ENCODE assay signal across 20 cellular contexts in the genomic region with DNA sequence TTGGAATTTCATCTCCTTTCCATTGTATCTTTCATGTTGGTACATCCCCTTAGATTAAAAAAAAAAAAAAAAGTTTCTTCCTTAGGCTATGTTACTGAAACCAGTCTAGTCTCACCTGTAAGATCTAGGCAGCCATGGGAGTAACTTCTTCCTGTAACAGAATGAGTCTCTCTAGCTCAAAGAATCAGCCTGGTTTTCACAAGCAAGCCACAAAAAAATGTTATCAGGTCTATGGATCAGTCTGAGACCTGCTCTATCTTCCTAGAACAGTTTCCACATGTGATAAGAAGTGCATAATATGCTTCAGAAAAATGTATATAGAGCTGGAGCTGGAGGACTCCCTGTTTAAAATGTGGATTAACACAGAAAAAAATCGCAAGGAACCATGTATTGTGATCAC. TPM values are rescaled to one million over a fixed set of nuclear protein-coding genes. Genes with fewer than 3 reads are reported as not detected.
DNase-seq lines count a peak whose midpoint lies in the region; ATAC-seq and TF ChIP-seq lines count a peak whose summit lies in the region.
"Had no signal": no experiment of that assay in that cellular context is flagged by ENCODE, and none has a peak within 500 bp of the region (broad histone marks: within the 10 kb centered on the region; RNA-seq: fewer than 3 reads in every experiment).

No MANE protein-coding gene starts in this region.

- POLR2A ChIA-PET in activated CD4-positive, alpha-beta memory T cell treated with anti-CD3 and anti-CD28 coated beads, Interleukin-2, amount 10 ng/mL, durations not matched to agents 7 days and 5 days (lab: Charles Lee): interaction anchor here (0.7 to 5.5 kb wide), 6 partner anchors 13 to 55 kb away, joined by 4 to 46 read pairs (median 9); partner anchors contain the start of gene ARRDC3
- POLR2A ChIA-PET in activated CD4-positive, alpha-beta memory T cell treated with anti-CD3 and anti-CD28 coated beads for 36 hours (lab: Charles Lee): interaction anchor here (0.6 to 0.7 kb wide), 2 partner anchors 32 to 54 kb away, joined by 5 to 6 read pairs; no protein-coding TSS in a partner anchor

- no peaks in the 10 kb centered on the region for H3K36me3 ChIP-seq in Loucy (ENCODE audit: insufficient read depth, low read length)
- H3K36me3 ChIP-seq: adrenal gland; BLaER1 treated with 17β-estradiol and CSF1 and Interleukin-3, amounts not matched to agents 10 nM and 100 nM; heart right ventricle had no signal

- no peak overlapping the region for H3K4me3 Mint-ChIP-seq in activated CD4-positive, alpha-beta memory T cell treated with anti-CD3 and anti-CD28 coated beads, Interleukin-2, amount 10 ng/mL, durations not matched to agents 7 days and 5 days
- H3K4me3 Mint-ChIP-seq in activated CD4-positive, alpha-beta memory T cell treated with anti-CD3 and anti-CD28 coated beads for 36 hours: no peak overlapping the region
- no peak overlapping the region for H3K4me3 Mint-ChIP-seq in stimulated activated naive CD8-positive, alpha-beta T cell treated with anti-CD3 and anti-CD28 coated beads, Interleukin-15, amount 100 ng/mL, for 72 hours

- no peaks in the 10 kb centered on the region for H3K9me3 ChIP-seq in Loucy (ENCODE audit: insufficient read depth, low read depth, low read length)
- H3K9me3 ChIP-seq: adrenal gland, heart right ventricle had no signal

- H3K27me3 Mint-ChIP-seq in activated CD4-positive, alpha-beta memory T cell treated with anti-CD3 and anti-CD28 coated beads, Interleukin-2, amount 10 ng/mL, durations not matched to agents 7 days and 5 days: peaks cover 4% of the 10 kb centered on the region
- H3K27me3 Mint-ChIP-seq in activated CD4-positive, alpha-beta memory T cell treated with anti-CD3 and anti-CD28 coated beads for 36 hours: no peaks in the 10 kb centered on the region
- no peaks in the 10 kb centered on the region for H3K27me3 Mint-ChIP-seq in stimulated activated naive CD8-positive, alpha-beta T cell treated with anti-CD3 and anti-CD28 coated beads, Interleukin-15, amount 100 ng/mL, for 72 hours

- CTCF ChIA-PET in activated CD4-positive, alpha-beta memory T cell treated with anti-CD3 and anti-CD28 coated beads, Interleukin-2, amount 10 ng/mL, durations not matched to agents 7 days and 5 days (lab: Charles Lee): interaction anchor here (0.6 to 1.1 kb wide), 6 partner anchors 10 to 52 kb away, joined by 3 to 7 read pairs (median 4); no protein-coding TSS in a partner anchor
- CTCF ChIA-PET in activated CD4-positive, alpha-beta memory T cell treated with anti-CD3 and anti-CD28 coated beads for 36 hours (lab: Charles Lee): interaction anchor here (0.7 to 1.8 kb wide), 6 partner anchors 15 to 110 kb away, joined by 3 to 5 read pairs (median 3); partner anchors contain the start of gene ARRDC3

- DNase-seq in activated CD4-positive, alpha-beta memory T cell treated with anti-CD3 and anti-CD28 coated beads, Interleukin-2, amount 10 ng/mL, durations not matched to agents 7 days and 5 days: peak; percentile 17
- no peak for DNase-seq in activated CD4-positive, alpha-beta memory T cell treated with anti-CD3 and anti-CD28 coated beads for 36 hours
- DNase-seq in erythroblast (lab: John Stamatoyannopoulos, UW) (peak; percentile 2 to 19), HuH-7.5 (ENCODE audit: low spot score) (no peak), NCI-H2029 (lab: John Stamatoyannopoulos, UW) (no peak)
- DNase-seq in stimulated activated naive CD8-positive, alpha-beta T cell treated with anti-CD3 and anti-CD28 coated beads, Interleukin-15, amount 100 ng/mL, for 72 hours: no peak
- DNase-seq: adrenal gland; heart right ventricle; KBM-7; NCI-H187; NCI-H226; NCI-H774; nucleus accumbens; SIG-M5; stimulated activated CD4-positive, alpha-beta T cell treated with anti-CD3 and anti-CD28 coated beads, Interleukin-12 subunit alpha, Interleukin-12 subunit beta, amount 100 ng/mL, for 4 hours had no signal

- ATAC-seq in stimulated activated naive CD8-positive, alpha-beta T cell treated with anti-CD3 and anti-CD28 coated beads, Interleukin-15, amount 100 ng/mL, for 72 hours: peak; percentile 54
- ATAC-seq in HG02973 (IDR thresholded peaks at IDR 0.05; ENCODE audit: unreplicated experiment): no peak
- ATAC-seq: heart right ventricle had no signal

- no peak overlapping the region for H3K4me3 ChIP-seq in Loucy (ENCODE audit: low read length, poor library complexity, severe bottlenecking)
- H3K4me3 ChIP-seq: adrenal gland; BLaER1 treated with 17β-estradiol and CSF1 and Interleukin-3, amounts not matched to agents 10 nM and 100 nM; heart right ventricle; lung had no signal

- no peak for TF ChIP-seq CTCF in Loucy (conservative IDR thresholded peaks at IDR 0.05; ENCODE audit: low read length)

- H3K27me3 ChIP-seq in Loucy (ENCODE audit: insufficient read depth, low read length, poor library complexity, severe bottlenecking): no peaks in the 10 kb centered on the region
- H3K27me3 ChIP-seq: adrenal gland; BLaER1 treated with 17β-estradiol and CSF1 and Interleukin-3, amounts not matched to agents 10 nM and 100 nM; heart right ventricle had no signal

- no peaks in the 10 kb centered on the region for H3K79me2 ChIP-seq in Loucy (ENCODE audit: insufficient read depth, low read length)

- intact Hi-C loops in activated CD4-positive, alpha-beta memory T cell treated with anti-CD3 and anti-CD28 coated beads for 36 hours (cut with micrococcal nuclease): loop anchor here (5.0 kb wide), 1 partner anchor 33 kb away; no protein-coding TSS in a partner anchor

- no peaks in the 10 kb centered on the region for H3K4me1 ChIP-seq in Loucy (ENCODE audit: insufficient read depth, low read length, poor library complexity, severe bottlenecking)
- H3K4me1 ChIP-seq: adrenal gland, heart right ventricle had no signal

- TF ChIP-seq POLR2A in erythroblast (IDR thresholded peaks at IDR 0.05; ENCODE audit: low read length): no peak

- no peaks in the 10 kb centered on the region for H3K9me3 Mint-ChIP-seq in activated CD4-positive, alpha-beta memory T cell treated with anti-CD3 and anti-CD28 coated beads, Interleukin-2, amount 10 ng/mL, durations not matched to agents 7 days and 5 days
- H3K9me3 Mint-ChIP-seq in activated CD4-positive, alpha-beta memory T cell treated with anti-CD3 and anti-CD28 coated beads for 36 hours: no peaks in the 10 kb centered on the region
- no peaks in the 10 kb centered on the region for H3K9me3 Mint-ChIP-seq in stimulated activated naive CD8-positive, alpha-beta T cell treated with anti-CD3 and anti-CD28 coated beads, Interleukin-15, amount 100 ng/mL, for 72 hours
- H3K9me3 Mint-ChIP-seq: activated T-helper 2 cell treated with anti-CD3 and anti-CD28 coated beads, Interferon-gamma antibody, Interleukin-2, Interleukin-4, amounts not matched to agents 10 μg/mL and 5 μg/mL and 100 μg/mL, durations not matched to agents 14 hours and 24 hours and 36 hours had no signal

- no peak overlapping the region for H3K9ac ChIP-seq in Loucy (ENCODE audit: low read depth, low read length, poor library complexity, severe bottlenecking)
- H3K9ac ChIP-seq: BLaER1 treated with 17β-estradiol and CSF1 and Interleukin-3, amounts not matched to agents 10 nM and 100 nM had no signal

- H3K4me2 ChIP-seq in Loucy (ENCODE audit: low read depth, low read length, poor library complexity, severe bottlenecking): no peak overlapping the region
- H3K4me2 ChIP-seq: BLaER1 treated with 17β-estradiol and CSF1 and Interleukin-3, amounts not matched to agents 10 nM and 100 nM had no signal

- no peaks in the 10 kb centered on the region for H3K36me3 Mint-ChIP-seq in activated CD4-positive, alpha-beta memory T cell treated with anti-CD3 and anti-CD28 coated beads, Interleukin-2, amount 10 ng/mL, durations not matched to agents 7 days and 5 days (ENCODE audit: low read depth)
- no peaks in the 10 kb centered on the region for H3K36me3 Mint-ChIP-seq in activated CD4-positive, alpha-beta memory T cell treated with anti-CD3 and anti-CD28 coated beads for 36 hours

- no peak overlapping the region for H3K27ac Mint-ChIP-seq in activated CD4-positive, alpha-beta memory T cell treated with anti-CD3 and anti-CD28 coated beads, Interleukin-2, amount 10 ng/mL, durations not matched to agents 7 days and 5 days
- no peak overlapping the region for H3K27ac Mint-ChIP-seq in activated CD4-positive, alpha-beta memory T cell treated with anti-CD3 and anti-CD28 coated beads for 36 hours
- H3K27ac Mint-ChIP-seq in stimulated activated naive CD8-positive, alpha-beta T cell treated with anti-CD3 and anti-CD28 coated beads, Interleukin-15, amount 100 ng/mL, for 72 hours: no peak overlapping the region
- H3K27ac Mint-ChIP-seq: activated T-helper 2 cell treated with anti-CD3 and anti-CD28 coated beads, Interferon-gamma antibody, Interleukin-2, Interleukin-4, amounts not matched to agents 10 μg/mL and 5 μg/mL and 100 μg/mL, durations not matched to agents 14 hours and 24 hours and 36 hours had no signal

- H2AFZ ChIP-seq in Loucy (ENCODE audit: low read length): peak overlapping the region; percentile 67; the same call in 1 of the 2 replicates

- H3F3A ChIP-seq in Loucy (ENCODE audit: low read depth): no peaks in the 10 kb centered on the region

- H3K4me1 Mint-ChIP-seq in activated CD4-positive, alpha-beta memory T cell treated with anti-CD3 and anti-CD28 coated beads, Interleukin-2, amount 10 ng/mL, durations not matched to agents 7 days and 5 days: peaks cover 36% of the 10 kb centered on the region
- H3K4me1 Mint-ChIP-seq in activated CD4-positive, alpha-beta memory T cell treated with anti-CD3 and anti-CD28 coated beads for 36 hours (ENCODE audit: low read depth): peaks cover 15% of the 10 kb centered on the region
- H3K4me1 Mint-ChIP-seq in stimulated activated naive CD8-positive, alpha-beta T cell treated with anti-CD3 and anti-CD28 coated beads, Interleukin-15, amount 100 ng/mL, for 72 hours: peaks cover 24% of the 10 kb centered on the region

- H3K9me2 ChIP-seq in Loucy (replicated peaks; ENCODE audit: low read depth, low read length): no peaks in the 10 kb centered on the region

- no peaks in the 10 kb centered on the region for H4K20me1 ChIP-seq in Loucy (ENCODE audit: insufficient read depth, low read length, poor library complexity, severe bottlenecking)
- H4K20me1 ChIP-seq: BLaER1 treated with 17β-estradiol and CSF1 and Interleukin-3, amounts not matched to agents 10 nM and 100 nM had no signal

RNA-seq across cellular contexts. Expression of gene ARRDC3, which starts 53.8 kb away (rescaled TPM):
- 10 to 100 TPM; 46.5 to 47.1 TPM for total RNA-seq in activated CD4-positive, alpha-beta memory T cell treated with anti-CD3 and anti-CD28 coated beads, Interleukin-2, amount 10 ng/mL, durations not matched to agents 7 days and 5 days
- total RNA-seq in activated CD4-positive, alpha-beta memory T cell treated with anti-CD3 and anti-CD28 coated beads for 36 hours: 10 to 100 TPM; 17.9 to 19.0 TPM

Comparison
In these comparisons a context has a peak if more than half of its experiments do, and no peak if none do; other contexts are left out.
1. DNase-seq: peak in activated CD4-positive, alpha-beta memory T cell treated with anti-CD3 and anti-CD28 coated beads, Interleukin-2, amount 10 ng/mL, durations not matched to agents 7 days and 5 days (single experiment) and erythroblast (2 of 2); none in activated CD4-positive, alpha-beta memory T cell treated with anti-CD3 and anti-CD28 coated beads for 36 hours (single experiment), stimulated activated naive CD8-positive, alpha-beta T cell treated with anti-CD3 and anti-CD28 coated beads, Interleukin-15, amount 100 ng/mL, for 72 hours (0 of 2), HuH-7.5 (single experiment) and NCI-H2029 (single experiment).